9 cellular contexts compared by ENCODE assay signal in genomic region chr19:41887711-41888382, GRCh38. TPM values are rescaled to one million over a fixed set of nuclear protein-coding genes. Genes with fewer than 3 reads are reported as not detected.
A peak's percentile ranks its signal among the peaks of the same experiment; 100 is the strongest.
DNase-seq lines count a peak whose midpoint lies in the region; ATAC-seq and TF ChIP-seq lines count a peak whose summit lies in the region.
"Had no signal": no experiment of that assay in that cellular context is flagged by ENCODE, and none has a peak within 500 bp of the region (broad histone marks: within the 10 kb centered on the region; RNA-seq: fewer than 3 reads in every experiment).

No MANE protein-coding gene starts in this region.

- peaks cover 0 to 21% of the 10 kb centered on the region in 2 donors for H3K36me3 ChIP-seq in gastrocnemius medialis

- H3K4me1 Mint-ChIP-seq in activated CD4-positive, alpha-beta memory T cell treated with anti-CD3 and anti-CD28 coated beads for 36 hours (ENCODE audit: low read depth): peaks cover 62% of the 10 kb centered on the region
- H3K4me1 Mint-ChIP-seq in effector memory CD8-positive, alpha-beta T cell (ENCODE audit: low read depth in 2 of 2): peaks cover 57 to 72% of the 10 kb centered on the region in 2 donors

- H3K27me3 Mint-ChIP-seq in activated CD4-positive, alpha-beta memory T cell treated with anti-CD3 and anti-CD28 coated beads for 36 hours: no peaks in the 10 kb centered on the region
- H3K27me3 Mint-ChIP-seq in effector memory CD8-positive, alpha-beta T cell: no peaks in the 10 kb centered on the region

- no peak overlapping the region for H3K4me3 ChIP-seq in gastrocnemius medialis

- no peaks in the 10 kb centered on the region for H3K27me3 ChIP-seq in gastrocnemius medialis

- intact Hi-C loops in activated CD4-positive, alpha-beta memory T cell treated with anti-CD3 and anti-CD28 coated beads for 36 hours (cut with micrococcal nuclease): loop anchor here (1.0 to 5.0 kb wide), 5 partner anchors 13 to 379 kb away; partner anchors contain the start of gene CIC
- intact Hi-C loops in gastrocnemius medialis (cut with DNase I; ENCODE audit: low total_unique reads): loop anchor here (10.0 kb wide), 1 partner anchor 1603 kb away; the partner anchor contains the start of gene AKT2

- peak; percentile 95 for DNase-seq in A172 (ENCODE audit: low spot score)
- DNase-seq in HuH-7 (ENCODE audit: low spot score): peak; percentile 94
- DNase-seq in activated CD4-positive, alpha-beta memory T cell treated with anti-CD3 and anti-CD28 coated beads for 36 hours: peak; percentile 94
- peak; percentile 77 to 79 (median 79) for DNase-seq in effector memory CD8-positive, alpha-beta T cell
- DNase-seq in putamen (ENCODE audit: low spot score): peak; percentile 40
- DNase-seq in GOT3 (lab: John Stamatoyannopoulos, UW): no peak
- no peak for DNase-seq in gastrocnemius medialis
- no peak for DNase-seq in foreskin melanocyte

- no peaks in the 10 kb centered on the region for H3K9me3 ChIP-seq in gastrocnemius medialis

- no peak for TF ChIP-seq CTCF in gastrocnemius medialis (IDR thresholded peaks at IDR 0.05 in 4 of 5, conservative IDR thresholded peaks at IDR 0.05 in 1 of 5)

- no peak overlapping the region for H3K27ac ChIP-seq in gastrocnemius medialis
- H3K27ac ChIP-seq: C4-2B had no signal

- H3K27ac Mint-ChIP-seq in activated CD4-positive, alpha-beta memory T cell treated with anti-CD3 and anti-CD28 coated beads for 36 hours: peak overlapping the region; percentile 93
- H3K27ac Mint-ChIP-seq in effector memory CD8-positive, alpha-beta T cell: peak overlapping the region; percentile 91 to 96

- in situ Hi-C loops in gastrocnemius medialis (cut with MboI; ENCODE audit: low sequenced_read_pairs in 4 of 4): no loop called here

- peaks cover 12 to 16% of the 10 kb centered on the region in 2 donors for H3K4me1 ChIP-seq in gastrocnemius medialis

- POLR2A ChIA-PET in activated CD4-positive, alpha-beta memory T cell treated with anti-CD3 and anti-CD28 coated beads for 36 hours (lab: Charles Lee): interaction anchor here (0.6 to 8.2 kb wide), 8 partner anchors 11 to 57 kb away, joined by 3 to 84 read pairs (median 11); partner anchors contain the start of gene RPS19

- peak; percentile 62 for ATAC-seq in effector memory CD8-positive, alpha-beta T cell (replicated peaks)
- no peak for ATAC-seq in gastrocnemius medialis

- peak overlapping the region; percentile 95 for H3K4me3 Mint-ChIP-seq in activated CD4-positive, alpha-beta memory T cell treated with anti-CD3 and anti-CD28 coated beads for 36 hours
- peak overlapping the region; percentile 80 to 91 for H3K4me3 Mint-ChIP-seq in effector memory CD8-positive, alpha-beta T cell

- CTCF ChIA-PET in activated CD4-positive, alpha-beta memory T cell treated with anti-CD3 and anti-CD28 coated beads for 36 hours (lab: Charles Lee): interaction anchor here (0.6 to 7.5 kb wide), 4 partner anchors 14 to 147 kb away, joined by 3 to 119 read pairs (median 16); partner anchors contain the start of gene CD79A

- no peaks in the 10 kb centered on the region for H3K9me3 Mint-ChIP-seq in activated CD4-positive, alpha-beta memory T cell treated with anti-CD3 and anti-CD28 coated beads for 36 hours
- H3K9me3 Mint-ChIP-seq in effector memory CD8-positive, alpha-beta T cell: no peaks in the 10 kb centered on the region

- H3K36me3 Mint-ChIP-seq in activated CD4-positive, alpha-beta memory T cell treated with anti-CD3 and anti-CD28 coated beads for 36 hours: peaks cover 46% of the 10 kb centered on the region
- H3K36me3 Mint-ChIP-seq in effector memory CD8-positive, alpha-beta T cell (ENCODE audit: insufficient read depth): peaks cover 85% of the 10 kb centered on the region

- no peak for TF ChIP-seq POLR2A in gastrocnemius medialis (IDR thresholded peaks at IDR 0.05)

RNA-seq across cellular contexts. Expression of gene ARHGEF1, which starts 4.9 kb away (rescaled TPM):
- total RNA-seq in A172 (2014; rRNA removed; shearing (Covaris generic)): 72.5 and 108 TPM in 2 replicates
- 100 to 1,000 TPM; 298 to 327 TPM for total RNA-seq in activated CD4-positive, alpha-beta memory T cell treated with anti-CD3 and anti-CD28 coated beads for 36 hours
- total RNA-seq in gastrocnemius medialis: 10 to 100 TPM; 12.1 to 21.6 (median 15.5) TPM

RNA-seq across cellular contexts. Expression of gene CD79A, which starts 10.8 kb away (rescaled TPM):
- total RNA-seq in A172 (2014; rRNA removed; shearing (Covaris generic)): not detected in 2 replicates
- 1 to 10 TPM; 1.5 to 1.6 TPM for total RNA-seq in activated CD4-positive, alpha-beta memory T cell treated with anti-CD3 and anti-CD28 coated beads for 36 hours
- under 1 TPM in 1 of 4 donors, not detected in 3; 0.20 TPM for total RNA-seq in gastrocnemius medialis

RNA-seq across cellular contexts. Expression of gene RPS19, which starts 27.8 kb away (rescaled TPM):
- 1,133 and 1,859 TPM in 2 replicates for total RNA-seq in A172 (2014; rRNA removed; shearing (Covaris generic))
- 1,000 to 10,000 TPM; 3,181 to 3,314 TPM for total RNA-seq in activated CD4-positive, alpha-beta memory T cell treated with anti-CD3 and anti-CD28 coated beads for 36 hours
- total RNA-seq in gastrocnemius medialis: 100 to 1,000 TPM; 180 to 636 (median 401) TPM

RNA-seq across cellular contexts. Expression of gene ERFL, which starts 40.4 kb away (rescaled TPM):
- total RNA-seq in A172 (2014; rRNA removed; shearing (Covaris generic)): 0.07 and 0.47 TPM in 2 replicates
- 1 to 10 TPM; 1.3 to 2.0 TPM for total RNA-seq in activated CD4-positive, alpha-beta memory T cell treated with anti-CD3 and anti-CD28 coated beads for 36 hours
- not detected for total RNA-seq in gastrocnemius medialis

RNA-seq across cellular contexts. Expression of gene DMRTC2, which starts 43.0 kb away (rescaled TPM):
- not detected in 2 replicates for total RNA-seq in A172 (2014; rRNA removed; shearing (Covaris generic))
- not detected for total RNA-seq in activated CD4-positive, alpha-beta memory T cell treated with anti-CD3 and anti-CD28 coated beads for 36 hours
- total RNA-seq in gastrocnemius medialis: not detected

Comparison
In these comparisons a context has a peak if more than half of its experiments do, and no peak if none do; other contexts are left out.
1. DNase-seq: peak in A172 (single experiment), HuH-7 (single experiment), activated CD4-positive, alpha-beta memory T cell treated with anti-CD3 and anti-CD28 coated beads for 36 hours (single experiment), effector memory CD8-positive, alpha-beta T cell (3 of 3) and putamen (single experiment); none in GOT3 (single experiment), gastrocnemius medialis (0 of 2) and foreskin melanocyte (single experiment).